Comparison of ENCODE assay signal across 8 cellular contexts in the genomic region with DNA sequence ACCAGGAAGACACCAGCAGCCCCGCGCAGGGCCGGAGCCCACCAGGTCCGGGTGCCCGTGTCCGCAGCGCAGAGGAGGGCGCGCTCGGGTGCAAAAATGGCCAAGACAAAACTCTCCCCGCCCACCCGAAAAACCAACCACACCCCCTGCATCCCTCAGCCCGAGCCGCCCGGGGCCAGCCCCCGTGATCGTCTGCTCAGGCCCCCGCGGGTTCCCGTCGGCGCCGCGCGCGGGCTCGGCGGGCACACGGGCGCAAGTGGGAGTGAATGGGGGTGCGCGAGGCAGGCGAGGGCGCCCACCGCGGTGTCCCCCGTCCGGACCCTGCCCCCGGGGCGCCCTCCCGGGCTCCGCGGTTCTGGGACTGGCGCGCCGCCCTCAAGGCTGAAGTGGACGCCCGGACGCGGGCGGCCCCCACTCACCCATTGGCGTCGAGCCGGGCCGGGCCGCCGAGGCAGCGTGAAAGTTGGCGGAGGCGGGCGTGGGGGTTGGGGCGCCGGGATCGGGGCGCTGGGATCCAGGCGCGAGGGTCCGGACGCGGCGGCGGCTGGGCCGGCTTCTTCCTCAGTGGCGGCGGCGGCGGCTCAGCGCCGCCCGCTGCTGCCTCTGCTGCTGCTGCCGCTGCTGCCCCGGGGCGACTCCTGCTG. TPM values are rescaled to one million over a fixed set of nuclear protein-coding genes. Genes with fewer than 3 reads are reported as not detected.
A peak's percentile ranks its signal among the peaks of the same experiment; 100 is the strongest.
DNase-seq lines count a peak whose midpoint lies in the region; ATAC-seq and TF ChIP-seq lines count a peak whose summit lies in the region.

No MANE protein-coding gene starts in this region.

- H3K4me2 ChIP-seq in DOHH2 (ENCODE audit: low read length): peak overlapping the region; percentile 74

- no peaks in the 10 kb centered on the region for H3K9me2 ChIP-seq in DOHH2 (replicated peaks; ENCODE audit: control insufficient read depth, low read length)

- ATAC-seq in HG02970 (IDR thresholded peaks at IDR 0.05; ENCODE audit: low FRiP score, unreplicated experiment) (peak; percentile 7), esophagus mucosa (peak; percentile 30)

- DNase-seq in activated CD4-positive, alpha-beta T cell treated with anti-CD3 and anti-CD28 coated beads, Interleukin-2, amount 10 ng/mL, durations not matched to agents 24 days and 14 days: peak; percentile 75
- DNase-seq in nephron progenitor cell (peak; percentile 36), superior temporal gyrus (ENCODE audit: extremely low spot score) (no peak), H4 (ENCODE audit: low spot score) (no peak)
- no peak for DNase-seq in central memory CD4-positive, alpha-beta T cell

- peaks cover 7% of the 10 kb centered on the region for H3F3A ChIP-seq in DOHH2 (ENCODE audit: control insufficient read depth, insufficient read depth)

- H3K27ac ChIP-seq in DOHH2 (ENCODE audit: low read depth, low read length): peak overlapping the region; percentile 54

- H3K9me3 Mint-ChIP-seq in activated CD4-positive, alpha-beta T cell treated with anti-CD3 and anti-CD28 coated beads, Interleukin-2, amount 10 ng/mL, durations not matched to agents 24 days and 14 days: no peaks in the 10 kb centered on the region
- peaks cover 56% of the 10 kb centered on the region for H3K9me3 Mint-ChIP-seq in nephron progenitor cell

- H3K4me1 Mint-ChIP-seq in activated CD4-positive, alpha-beta T cell treated with anti-CD3 and anti-CD28 coated beads, Interleukin-2, amount 10 ng/mL, durations not matched to agents 24 days and 14 days: peaks cover 27% of the 10 kb centered on the region
- peaks cover 19% of the 10 kb centered on the region for H3K4me1 Mint-ChIP-seq in nephron progenitor cell

- peaks cover 7% of the 10 kb centered on the region for H3K36me3 Mint-ChIP-seq in activated CD4-positive, alpha-beta T cell treated with anti-CD3 and anti-CD28 coated beads, Interleukin-2, amount 10 ng/mL, durations not matched to agents 24 days and 14 days (ENCODE audit: low read depth)
- H3K36me3 Mint-ChIP-seq in nephron progenitor cell (ENCODE audit: low read depth): no peaks in the 10 kb centered on the region

- no peaks in the 10 kb centered on the region for H4K20me1 ChIP-seq in DOHH2 (ENCODE audit: control insufficient read depth, insufficient read depth, low read depth, low read length)

- H3K27ac Mint-ChIP-seq in activated CD4-positive, alpha-beta T cell treated with anti-CD3 and anti-CD28 coated beads, Interleukin-2, amount 10 ng/mL, durations not matched to agents 24 days and 14 days: peak overlapping the region; percentile 25
- H3K27ac Mint-ChIP-seq in nephron progenitor cell: no peak overlapping the region

- intact Hi-C loops in activated CD4-positive, alpha-beta T cell treated with anti-CD3 and anti-CD28 coated beads, Interleukin-2, amount 10 ng/mL, durations not matched to agents 24 days and 14 days (cut with micrococcal nuclease): loop anchor here (2.0 to 5.0 kb wide), 3 partner anchors 16 to 140 kb away; no protein-coding TSS in a partner anchor

- H3K27me3 ChIP-seq in DOHH2 (ENCODE audit: control insufficient read depth, low read length): no peaks in the 10 kb centered on the region

- H3K4me3 Mint-ChIP-seq in activated CD4-positive, alpha-beta T cell treated with anti-CD3 and anti-CD28 coated beads, Interleukin-2, amount 10 ng/mL, durations not matched to agents 24 days and 14 days: peak overlapping the region; percentile 82
- peak overlapping the region; percentile 89 for H3K4me3 Mint-ChIP-seq in nephron progenitor cell

- H3K79me2 ChIP-seq in DOHH2 (ENCODE audit: control insufficient read depth, low read length): peaks cover 52% of the 10 kb centered on the region

- H3K27me3 Mint-ChIP-seq in activated CD4-positive, alpha-beta T cell treated with anti-CD3 and anti-CD28 coated beads, Interleukin-2, amount 10 ng/mL, durations not matched to agents 24 days and 14 days: no peaks in the 10 kb centered on the region
- H3K27me3 Mint-ChIP-seq in nephron progenitor cell (ENCODE audit: low read depth, poor library complexity): peaks cover 14% of the 10 kb centered on the region

- TF ChIP-seq CTCF in DOHH2 (IDR thresholded peaks at IDR 0.05; ENCODE audit: low read depth, low read length, poor library complexity, severe bottlenecking) (no peak), nephron progenitor cell (IDR thresholded peaks at IDR 0.05) (no peak)

- peak overlapping the region; percentile 82 for H3K4me3 ChIP-seq in DOHH2 (ENCODE audit: low read length)

- H3K36me3 ChIP-seq in DOHH2 (ENCODE audit: control insufficient read depth, low read length): no peaks in the 10 kb centered on the region

- H3K9me3 ChIP-seq in DOHH2 (ENCODE audit: control insufficient read depth, insufficient read depth, low read length): no peaks in the 10 kb centered on the region

- peaks cover 61% of the 10 kb centered on the region for H3K4me1 ChIP-seq in DOHH2 (ENCODE audit: control insufficient read depth, low read length)

RNA-seq across cellular contexts. Expression of gene SH3KBP1, which starts 0.4 kb away (rescaled TPM):
- 58.4 and 60.6 TPM in 2 replicates for total RNA-seq in activated CD4-positive, alpha-beta T cell treated with anti-CD3 and anti-CD28 coated beads, Interleukin-2, amount 10 ng/mL, durations not matched to agents 24 days and 14 days
- 3.1 TPM for total RNA-seq in esophagus mucosa
- total RNA-seq in H4 (2014; rRNA removed; shearing (Covaris generic)): 26.8 and 29.6 TPM in 2 replicates

Comparison
In these comparisons a context has a peak if more than half of its experiments do, and no peak if none do; other contexts are left out.
1. DNase-seq: peak in activated CD4-positive, alpha-beta T cell treated with anti-CD3 and anti-CD28 coated beads, Interleukin-2, amount 10 ng/mL, durations not matched to agents 24 days and 14 days (single experiment) and nephron progenitor cell (single experiment); none in superior temporal gyrus (single experiment), central memory CD4-positive, alpha-beta T cell (single experiment) and H4 (single experiment).